ENCODE assay signal across 8 cellular contexts in genomic region chr6:106546322-106547052, GRCh38.
DNase-seq lines count a peak whose midpoint lies in the region; ATAC-seq and TF ChIP-seq lines count a peak whose summit lies in the region.

No MANE protein-coding gene starts in this region.

- H3K9ac ChIP-seq in neural progenitor cell: no peak overlapping the region

- no peak overlapping the region for H2AFZ ChIP-seq in neural progenitor cell (replicated peaks)

- POLR2A ChIA-PET in Caco-2 (lab: Charles Lee): no interaction called here
- POLR2A ChIA-PET in MCF 10A (lab: Yijun Ruan, JAX): interaction anchor here (0.7 to 5.2 kb wide), 12 partner anchors 8 to 72 kb away, joined by 3 to 41 read pairs (median 4); no protein-coding TSS in a partner anchor

- H3K9me3 Mint-ChIP-seq in Caco-2 (ENCODE audit: unreplicated experiment): no peaks in the 10 kb centered on the region
- no peaks in the 10 kb centered on the region for H3K9me3 Mint-ChIP-seq in MCF 10A (ENCODE audit: unreplicated experiment)
- no peaks in the 10 kb centered on the region for H3K9me3 Mint-ChIP-seq in natural killer cell treated with Interleukin-12 subunit alpha and Interleukin-12 subunit beta and Interleukin-15 and Interleukin-18, amount 100 ng/mL, for 72 hours
- no peaks in the 10 kb centered on the region for H3K9me3 Mint-ChIP-seq in neural progenitor cell

- no TSS peak for BruUV-seq in Caco-2 (replicated peaks; lab: Mats Ljungman, UMichigan)
- BruUV-seq in MCF 10A (replicated peaks; lab: Mats Ljungman, UMichigan): TSS peak; percentile 53

- peak in 1 of 2 donors; percentile 69 for ATAC-seq in natural killer cell treated with Interleukin-12 subunit alpha and Interleukin-12 subunit beta and Interleukin-15 and Interleukin-18, amount 100 ng/mL, for 72 hours
- ATAC-seq in HG03342 (IDR thresholded peaks at IDR 0.05; ENCODE audit: unreplicated experiment): no peak

- H3K27ac Mint-ChIP-seq in Caco-2 (ENCODE audit: unreplicated experiment) (peak overlapping the region; percentile 69), MCF 10A (ENCODE audit: low read depth, unreplicated experiment) (peak overlapping the region; percentile 88), neural progenitor cell (no peak overlapping the region)
- peak overlapping the region; percentile 64 to 83 for H3K27ac Mint-ChIP-seq in natural killer cell treated with Interleukin-12 subunit alpha and Interleukin-12 subunit beta and Interleukin-15 and Interleukin-18, amount 100 ng/mL, for 72 hours

- H3K27me3 ChIP-seq in Caco-2 (replicated peaks; ENCODE audit: control insufficient read depth, insufficient read depth, low read length): no peaks in the 10 kb centered on the region
- no peaks in the 10 kb centered on the region for H3K27me3 ChIP-seq in BE2C
- H3K27me3 ChIP-seq in neural progenitor cell: no peaks in the 10 kb centered on the region

- TF ChIP-seq CTCF in Caco-2 (IDR thresholded peaks at IDR 0.05; ENCODE audit: insufficient read depth in 1 of 2, low read depth in 1 of 2, low read length in 1 of 2, severe bottlenecking in 1 of 2, unreplicated experiment in 1 of 2) (no peak), MCF 10A (IDR thresholded peaks at IDR 0.05; ENCODE audit: unreplicated experiment) (no peak), BE2C (IDR thresholded peaks at IDR 0.05; ENCODE audit: low read depth, low read length) (no peak), neural progenitor cell (IDR thresholded peaks at IDR 0.05) (no peak)

- H3K36me3 Mint-ChIP-seq in Caco-2 (ENCODE audit: insufficient read depth, unreplicated experiment) (peaks cover 9% of the 10 kb centered on the region), MCF 10A (ENCODE audit: insufficient read depth, unreplicated experiment) (peaks cover 78% of the 10 kb centered on the region), neural progenitor cell (no peaks in the 10 kb centered on the region)
- peaks cover 15% of the 10 kb centered on the region for H3K36me3 Mint-ChIP-seq in natural killer cell treated with Interleukin-12 subunit alpha and Interleukin-12 subunit beta and Interleukin-15 and Interleukin-18, amount 100 ng/mL, for 72 hours

- DNase-seq in Caco-2 (no peak), M059J (ENCODE audit: low read depth) (peak; percentile 91), MCF 10A (ENCODE audit: unreplicated experiment) (peak; percentile 88), BE2C (no peak), T-helper 1 cell (no peak), neural progenitor cell (ENCODE audit: low spot score) (no peak)
- no peak for DNase-seq in natural killer cell treated with Interleukin-12 subunit alpha and Interleukin-12 subunit beta and Interleukin-15 and Interleukin-18, amount 100 ng/mL, for 72 hours (ENCODE audit: low spot score)

- no peaks in the 10 kb centered on the region for H3K79me2 ChIP-seq in neural progenitor cell (ENCODE audit: low read depth)

- H3K4me3 ChIP-seq in Caco-2 (ENCODE audit: low read depth, low read length): no peak overlapping the region
- no peak overlapping the region for H3K4me3 ChIP-seq in BE2C (ENCODE audit: low read depth, low read length)
- H3K4me3 ChIP-seq in neural progenitor cell: no peak overlapping the region

- H3K4me1 Mint-ChIP-seq in Caco-2 (ENCODE audit: low read depth, unreplicated experiment): peaks cover 22% of the 10 kb centered on the region
- peaks cover 23% of the 10 kb centered on the region for H3K4me1 Mint-ChIP-seq in MCF 10A (ENCODE audit: insufficient read depth, unreplicated experiment)
- H3K4me1 Mint-ChIP-seq in natural killer cell treated with Interleukin-12 subunit alpha and Interleukin-12 subunit beta and Interleukin-15 and Interleukin-18, amount 100 ng/mL, for 72 hours (ENCODE audit: low read depth in 2 of 2): peaks cover 7 to 22% of the 10 kb centered on the region in 2 donors
- peaks cover 4% of the 10 kb centered on the region for H3K4me1 Mint-ChIP-seq in neural progenitor cell

- H3K4me1 ChIP-seq in Caco-2: peaks cover 32% of the 10 kb centered on the region
- H3K4me1 ChIP-seq in BE2C: no peaks in the 10 kb centered on the region
- H3K4me1 ChIP-seq in neural progenitor cell: no peaks in the 10 kb centered on the region

- H3K27ac ChIP-seq in neural progenitor cell: no peak overlapping the region

- H3K27me3 Mint-ChIP-seq in Caco-2 (ENCODE audit: insufficient read depth, unreplicated experiment) (no peaks in the 10 kb centered on the region), MCF 10A (ENCODE audit: insufficient read depth, unreplicated experiment) (no peaks in the 10 kb centered on the region), neural progenitor cell (ENCODE audit: insufficient read depth, low read depth) (peaks cover 5% of the 10 kb centered on the region)
- H3K27me3 Mint-ChIP-seq in natural killer cell treated with Interleukin-12 subunit alpha and Interleukin-12 subunit beta and Interleukin-15 and Interleukin-18, amount 100 ng/mL, for 72 hours: no peaks in the 10 kb centered on the region

- intact Hi-C loops in Caco-2 (cut with micrococcal nuclease; ENCODE audit: unreplicated experiment): no loop called here
- intact Hi-C loops in MCF 10A (cut with micrococcal nuclease): no loop called here

- CTCF ChIA-PET in Caco-2 (lab: Charles Lee) (no interaction called here), MCF 10A (lab: Yijun Ruan, JAX) (interaction anchor here (0.5 to 1.8 kb wide), 9 partner anchors 10 to 441 kb away, joined by 3 to 4 read pairs (median 3); no protein-coding TSS in a partner anchor)

- H3K4me2 ChIP-seq in neural progenitor cell: no peak overlapping the region

- no peaks in the 10 kb centered on the region for H4K20me1 ChIP-seq in neural progenitor cell (ENCODE audit: low read depth)

- H3K36me3 ChIP-seq in Caco-2 (ENCODE audit: control insufficient read depth, insufficient read depth, low read length) (no peaks in the 10 kb centered on the region), BE2C (no peaks in the 10 kb centered on the region), neural progenitor cell (no peaks in the 10 kb centered on the region)

- H3K9me3 ChIP-seq in Caco-2 (no peaks in the 10 kb centered on the region), BE2C (no peaks in the 10 kb centered on the region), neural progenitor cell (ENCODE audit: low read depth) (no peaks in the 10 kb centered on the region)

- no peaks in the 10 kb centered on the region for H3F3A ChIP-seq in neural progenitor cell (ENCODE audit: low read depth)

- H3K4me3 Mint-ChIP-seq in Caco-2 (ENCODE audit: unreplicated experiment) (no peak overlapping the region), MCF 10A (ENCODE audit: unreplicated experiment) (no peak overlapping the region), neural progenitor cell (no peak overlapping the region)
- H3K4me3 Mint-ChIP-seq in natural killer cell treated with Interleukin-12 subunit alpha and Interleukin-12 subunit beta and Interleukin-15 and Interleukin-18, amount 100 ng/mL, for 72 hours: no peak overlapping the region

Comparison
In these comparisons a context has a peak if more than half of its experiments do, and no peak if none do; other contexts are left out.
1. DNase-seq: peak in M059J (single experiment) and MCF 10A (single experiment); none in Caco-2 (0 of 2), natural killer cell treated with Interleukin-12 subunit alpha and Interleukin-12 subunit beta and Interleukin-15 and Interleukin-18, amount 100 ng/mL, for 72 hours (single experiment), BE2C (single experiment), T-helper 1 cell (0 of 5) and neural progenitor cell (single experiment).